In the genomic region with DNA sequence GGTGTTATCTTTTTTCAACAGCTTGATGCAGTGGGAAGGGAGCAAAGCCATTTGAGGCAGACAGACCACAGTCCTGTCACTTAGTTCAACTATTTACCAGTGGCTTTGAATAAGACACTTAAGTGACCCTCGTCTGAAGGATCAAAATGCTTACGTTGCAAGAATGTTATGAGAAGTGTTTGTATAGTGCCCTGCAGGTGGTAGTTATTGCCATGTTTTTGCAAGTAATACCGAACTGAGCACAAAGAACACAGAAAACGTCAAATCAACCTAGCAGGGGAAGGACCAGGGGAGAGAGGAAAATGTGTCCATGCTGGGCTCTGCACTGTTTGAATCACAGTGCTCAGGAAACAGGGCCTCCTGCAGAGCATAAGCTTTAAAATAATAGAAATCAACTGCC, we compare ENCODE assay signal across 15 cellular contexts. TPM values are rescaled to one million over a fixed set of nuclear protein-coding genes. Genes with fewer than 3 reads are reported as not detected.
A peak's percentile ranks its signal among the peaks of the same experiment; 100 is the strongest.
DNase-seq lines count a peak whose midpoint lies in the region; ATAC-seq and TF ChIP-seq lines count a peak whose summit lies in the region.
"Had no signal": no experiment of that assay in that cellular context is flagged by ENCODE, and none has a peak within 500 bp of the region (broad histone marks: within the 10 kb centered on the region; RNA-seq: fewer than 3 reads in every experiment).

No MANE protein-coding gene starts in this region.

- no peaks in the 10 kb centered on the region for H3K4me1 ChIP-seq in left lung

- intact Hi-C loops in left lung (cut with DNase I): no loop called here

- H3K27me3 Mint-ChIP-seq in mesothelial cell of epicardium (ENCODE audit: low read depth): peaks cover 4% of the 10 kb centered on the region

- peaks cover 3% of the 10 kb centered on the region for H3K36me3 Mint-ChIP-seq in mesothelial cell of epicardium

- peaks cover 0 to 14% of the 10 kb centered on the region in 2 donors for H3K9me3 ChIP-seq in left lung

- H3K27me3 ChIP-seq in left lung: peaks cover 0 to 4% of the 10 kb centered on the region in 2 donors

- H3K9me3 Mint-ChIP-seq in mesothelial cell of epicardium: peaks cover 10% of the 10 kb centered on the region
- H3K9me3 Mint-ChIP-seq: CD4-positive, alpha-beta T cell had no signal

- no peak overlapping the region for H3K27ac ChIP-seq in left lung

- H3K4me3 Mint-ChIP-seq in mesothelial cell of epicardium: no peak overlapping the region
- H3K4me3 Mint-ChIP-seq: CD4-positive, alpha-beta T cell had no signal

- DNase-seq in SHP77 treated with DMSO at 0.1 percent for 48 hours (lab: John Stamatoyannopoulos, UW) (peak; percentile 16), SHP77 (lab: John Stamatoyannopoulos, UW) (no peak), NCI-H748 treated with DMSO at 0.1 percent for 48 hours (lab: John Stamatoyannopoulos, UW) (peak; percentile 41), left lung (no peak), GM03348 (ENCODE audit: low spot score) (no peak), NCI-H1105 (lab: John Stamatoyannopoulos, UW) (no peak), mesothelial cell of epicardium (ENCODE audit: low spot score in 2 of 2, unreplicated experiment in 2 of 2) (no peak)
- DNase-seq in stimulated activated CD4-positive, alpha-beta T cell treated with anti-CD3 and anti-CD28 coated beads, Interleukin-1b, Interleukin-23, amount 100 ng/mL, for 48 hours: no peak
- DNase-seq: Calu3; CD4-positive, alpha-beta T cell; DND-41; H7; Kasumi-1; NCI-H2029 had no signal

- no peaks in the 10 kb centered on the region for H3K36me3 ChIP-seq in left lung

- no peak overlapping the region for H3K27ac Mint-ChIP-seq in mesothelial cell of epicardium
- H3K27ac Mint-ChIP-seq: CD4-positive, alpha-beta T cell had no signal

- no peak overlapping the region for H3K4me3 ChIP-seq in left lung

- peaks cover 15% of the 10 kb centered on the region for H3K4me1 Mint-ChIP-seq in mesothelial cell of epicardium

- ATAC-seq in left lung: peak; percentile 89
- ATAC-seq: Right ventricle myocardium inferior had no signal

- TF ChIP-seq CTCF in left lung (IDR thresholded peaks at IDR 0.05) (no peak), mesothelial cell of epicardium (IDR thresholded peaks at IDR 0.05; ENCODE audit: unreplicated experiment) (no peak)

RNA-seq across cellular contexts. Expression of a gene that starts 2.8 kb away (rescaled TPM):
- total RNA-seq in left lung: under 1 TPM in 1 of 2 donors, not detected in 1; 0.29 TPM
- 0.44 to 0.58 TPM (median 0.47 TPM) in 3 replicates for total RNA-seq in mesothelial cell of epicardium
- total RNA-seq: Calu3; CD4-positive, alpha-beta T cell; Right ventricle myocardium inferior had no signal

Comparison
In these comparisons a context has a peak if more than half of its experiments do, and no peak if none do; other contexts are left out.
1. DNase-seq: peak in SHP77 treated with DMSO at 0.1 percent for 48 hours (single experiment) and NCI-H748 treated with DMSO at 0.1 percent for 48 hours (single experiment); none in SHP77 (0 of 2), left lung (0 of 2), stimulated activated CD4-positive, alpha-beta T cell treated with anti-CD3 and anti-CD28 coated beads, Interleukin-1b, Interleukin-23, amount 100 ng/mL, for 48 hours (single experiment), GM03348 (single experiment), NCI-H1105 (single experiment) and mesothelial cell of epicardium (0 of 2).